1 cellular context compared by ENCODE assay signal in genomic region chr11:27135924-27136329, GRCh38.
TF ChIP-seq lines count a peak whose summit lies in the region.

No MANE protein-coding gene starts in this region.

TF ChIP-seq in HEK293, 187 proteins besides CTCF, POLR2A, EP300 and RAD21 (continued from another document):
- TF ChIP-seq, protein P1, sequence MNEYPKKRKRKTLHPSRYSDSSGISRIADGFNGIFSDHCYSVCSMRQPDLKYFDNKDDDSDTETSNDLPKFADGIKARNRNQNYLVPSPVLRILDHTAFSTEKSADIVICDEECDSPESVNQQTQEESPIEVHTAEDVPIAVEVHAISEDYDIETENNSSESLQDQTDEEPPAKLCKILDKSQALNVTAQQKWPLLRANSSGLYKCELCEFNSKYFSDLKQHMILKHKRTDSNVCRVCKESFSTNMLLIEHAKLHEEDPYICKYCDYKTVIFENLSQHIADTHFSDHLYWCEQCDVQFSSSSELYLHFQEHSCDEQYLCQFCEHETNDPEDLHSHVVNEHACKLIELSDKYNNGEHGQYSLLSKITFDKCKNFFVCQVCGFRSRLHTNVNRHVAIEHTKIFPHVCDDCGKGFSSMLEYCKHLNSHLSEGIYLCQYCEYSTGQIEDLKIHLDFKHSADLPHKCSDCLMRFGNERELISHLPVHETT (tag by site-specific recombination; IDR thresholded peaks at IDR 0.05), result peak; percentile 60; the same call in 1 of the 2 replicates
- TF ChIP-seq ZNF610 (tag by site-specific recombination; IDR thresholded peaks at IDR 0.05; ENCODE audit: borderline replicate concordance), result 0 out of 2 replicates have a peak, but pooled peaks have one; percentile 22
- TF ChIP-seq ZNF510 (tag by site-specific recombination; IDR thresholded peaks at IDR 0.05; ENCODE audit: insufficient replicate concordance), result peak; percentile 18
- 0 out of 2 replicates have a peak, but pooled peaks have one; percentile 66 for TF ChIP-seq ZSCAN23 (tag by site-specific recombination; IDR thresholded peaks at IDR 0.05)
- peak; percentile 31; the same call in 1 of the 2 replicates for TF ChIP-seq ZXDB (tag by site-specific recombination; IDR thresholded peaks at IDR 0.05)
- TF ChIP-seq ZNF366 (tag by site-specific recombination; conservative IDR thresholded peaks at IDR 0.05), result 0 out of 2 replicates have a peak, but pooled peaks have one; percentile 11
- TF ChIP-seq TRIM28 (IDR thresholded peaks at IDR 0.05; ENCODE audit: borderline replicate concordance, low read length), result peak; percentile 97
- peak; percentile 79 for TF ChIP-seq TCF7L2 (IDR thresholded peaks at IDR 0.05; ENCODE audit: borderline replicate concordance, low read depth, low read length)
- peak; percentile 64 for TF ChIP-seq ZNF529 (tag by site-specific recombination; IDR thresholded peaks at IDR 0.05; ENCODE audit: insufficient replicate concordance)
- 0 out of 2 replicates have a peak, but pooled peaks have one; percentile 11 for TF ChIP-seq ZNF184 (tag by site-specific recombination; IDR thresholded peaks at IDR 0.05)
- peak; percentile 25; the same call in 1 of the 2 replicates for TF ChIP-seq ZNF629 (tag by site-specific recombination; IDR thresholded peaks at IDR 0.05)
- TF ChIP-seq, protein P2, sequence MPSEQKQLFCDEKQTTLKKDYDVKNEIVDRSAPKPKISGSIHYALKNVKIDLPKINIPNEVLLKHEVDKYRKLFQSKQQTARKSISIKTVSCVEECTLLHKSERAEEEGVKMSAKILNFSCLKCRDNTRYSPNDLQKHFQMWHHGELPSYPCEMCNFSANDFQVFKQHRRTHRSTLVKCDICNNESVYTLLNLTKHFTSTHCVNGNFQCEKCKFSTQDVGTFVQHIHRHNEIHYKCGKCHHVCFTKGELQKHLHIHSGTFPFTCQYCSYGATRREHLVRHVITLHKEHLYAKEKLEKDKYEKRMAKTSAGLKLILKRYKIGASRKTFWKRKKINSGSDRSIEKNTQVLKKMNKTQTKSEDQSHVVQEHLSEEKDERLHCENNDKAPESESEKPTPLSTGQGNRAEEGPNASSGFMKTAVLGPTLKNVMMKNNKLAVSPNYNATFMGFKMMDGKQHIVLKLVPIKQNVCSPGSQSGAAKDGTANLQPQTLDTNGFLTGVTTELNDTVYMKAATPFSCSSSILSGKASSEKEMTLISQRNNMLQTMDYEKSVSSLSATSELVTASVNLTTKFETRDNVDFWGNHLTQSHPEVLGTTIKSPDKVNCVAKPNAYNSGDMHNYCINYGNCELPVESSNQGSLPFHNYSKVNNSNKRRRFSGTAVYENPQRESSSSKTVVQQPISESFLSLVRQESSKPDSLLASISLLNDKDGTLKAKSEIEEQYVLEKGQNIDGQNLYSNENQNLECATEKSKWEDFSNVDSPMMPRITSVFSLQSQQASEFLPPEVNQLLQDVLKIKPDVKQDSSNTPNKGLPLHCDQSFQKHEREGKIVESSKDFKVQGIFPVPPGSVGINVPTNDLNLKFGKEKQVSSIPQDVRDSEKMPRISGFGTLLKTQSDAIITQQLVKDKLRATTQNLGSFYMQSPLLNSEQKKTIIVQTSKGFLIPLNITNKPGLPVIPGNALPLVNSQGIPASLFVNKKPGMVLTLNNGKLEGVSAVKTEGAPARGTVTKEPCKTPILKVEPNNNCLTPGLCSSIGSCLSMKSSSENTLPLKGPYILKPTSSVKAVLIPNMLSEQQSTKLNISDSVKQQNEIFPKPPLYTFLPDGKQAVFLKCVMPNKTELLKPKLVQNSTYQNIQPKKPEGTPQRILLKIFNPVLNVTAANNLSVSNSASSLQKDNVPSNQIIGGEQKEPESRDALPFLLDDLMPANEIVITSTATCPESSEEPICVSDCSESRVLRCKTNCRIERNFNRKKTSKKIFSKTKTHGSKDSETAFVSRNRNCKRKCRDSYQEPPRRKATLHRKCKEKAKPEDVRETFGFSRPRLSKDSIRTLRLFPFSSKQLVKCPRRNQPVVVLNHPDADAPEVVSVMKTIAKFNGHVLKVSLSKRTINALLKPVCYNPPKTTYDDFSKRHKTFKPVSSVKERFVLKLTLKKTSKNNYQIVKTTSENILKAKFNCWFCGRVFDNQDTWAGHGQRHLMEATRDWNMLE (tag by site-specific recombination; conservative IDR thresholded peaks at IDR 0.05; ENCODE audit: low read depth), result 0 out of 2 replicates have a peak, but pooled peaks have one; percentile 24
- TF ChIP-seq ATF2 (tag by site-specific recombination; IDR thresholded peaks at IDR 0.05; ENCODE audit: low read depth), result peak; percentile 42; the same call in 1 of the 2 replicates
- TF ChIP-seq KLF8 (tag by site-specific recombination; IDR thresholded peaks at IDR 0.05), result peak; percentile 50; the same call in 1 of the 2 replicates
